Comparison of ENCODE assay signal across 3 cellular contexts in genomic region chr10:38603681-38604080, GRCh38.
DNase-seq lines count a peak whose midpoint lies in the region; ATAC-seq and TF ChIP-seq lines count a peak whose summit lies in the region.
"Not testable (repeated sequence)": the region's sequence is repeated elsewhere in the genome, so short reads cannot be mapped to it uniquely, and the experiment has no call there.

No MANE protein-coding gene starts in this region.

- intact Hi-C loops in esophagus muscularis mucosa (cut with DNase I); sigmoid colon (cut with DNase I); aorta (cut with DNase I): not testable (repeated sequence)

- TF ChIP-seq CTCF in esophagus muscularis mucosa (IDR thresholded peaks at IDR 0.05); sigmoid colon (IDR thresholded peaks at IDR 0.05): not testable (repeated sequence)

- TF ChIP-seq POLR2A in esophagus muscularis mucosa (IDR thresholded peaks at IDR 0.05; ENCODE audit: low read depth); sigmoid colon (IDR thresholded peaks at IDR 0.05): not testable (repeated sequence)

- peak; percentile 37 for DNase-seq in esophagus muscularis mucosa (ENCODE audit: extremely low spot score)
- peak; percentile 57 for DNase-seq in sigmoid colon
- DNase-seq in aorta: peak; percentile 38 to 55

- H3K9me3 ChIP-seq in esophagus muscularis mucosa: peaks cover 0 to 19% (median 6%) of the 10 kb centered on the region in 4 donors
- H3K9me3 ChIP-seq in sigmoid colon; aorta (ENCODE audit: control insufficient read depth, low read length): not testable (repeated sequence)

- H3K4me3 ChIP-seq in esophagus muscularis mucosa; sigmoid colon; aorta (ENCODE audit: low read length in 2 of 2): not testable (repeated sequence)

- ATAC-seq in aorta (ENCODE audit: low FRiP score): not testable (repeated sequence)

- H3K36me3 ChIP-seq in esophagus muscularis mucosa; sigmoid colon; aorta (ENCODE audit: control insufficient read depth in 1 of 2, insufficient read depth in 2 of 2, low read length in 1 of 2): not testable (repeated sequence)

- TF ChIP-seq EP300 in esophagus muscularis mucosa (IDR thresholded peaks at IDR 0.05); sigmoid colon (IDR thresholded peaks at IDR 0.05): not testable (repeated sequence)

- not testable (repeated sequence) for H3K4me1 ChIP-seq in esophagus muscularis mucosa; sigmoid colon; aorta (ENCODE audit: control insufficient read depth in 1 of 2, insufficient read depth in 2 of 2, low read length in 2 of 2)

- H3K27ac ChIP-seq in esophagus muscularis mucosa (replicated peaks in 1 of 4); sigmoid colon; aorta (ENCODE audit: low read depth in 1 of 2, low read length in 2 of 2): not testable (repeated sequence)

- peaks cover 0 to 34% (median 0%) of the 10 kb centered on the region in 4 donors for H3K27me3 ChIP-seq in esophagus muscularis mucosa
- not testable (repeated sequence) for H3K27me3 ChIP-seq in sigmoid colon; aorta (ENCODE audit: control insufficient read depth in 1 of 2, insufficient read depth in 2 of 2, low read length in 1 of 2)

- whole genome bisulfite sequencing in esophagus muscularis mucosa: 95% methylated on average over 4 of the region's 7 CpGs
- WGBS in sigmoid colon, 2 donors: 94 to 95% methylated on average over 7 of the region's 7 CpGs
- 94 to 97% methylated on average over 6 to 7 of the region's 7 CpGs for WGBS in aorta, 2 donors
